Comparison of ENCODE assay signal across 18 cellular contexts in the genomic region with DNA sequence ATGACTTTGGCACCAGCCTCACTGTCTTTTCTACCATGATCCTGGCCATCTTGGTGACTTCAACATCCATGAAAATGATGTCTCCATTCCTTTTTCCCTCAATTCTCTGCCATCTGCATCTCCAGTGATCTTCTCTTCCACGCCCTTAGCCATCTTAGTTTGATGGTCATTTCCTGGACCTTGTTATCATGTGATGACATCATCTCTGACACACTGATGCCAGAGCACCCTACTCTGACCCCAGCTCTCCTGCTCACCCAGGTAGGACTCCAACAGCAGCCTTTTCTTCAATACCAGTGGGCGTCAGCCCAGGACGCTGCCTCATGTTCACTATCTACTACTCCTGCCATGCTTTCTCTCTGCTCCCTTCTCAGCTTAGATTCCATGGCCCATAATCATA.
DNase-seq lines count a peak whose midpoint lies in the region; ATAC-seq and TF ChIP-seq lines count a peak whose summit lies in the region.
"Had no signal": no experiment of that assay in that cellular context is flagged by ENCODE, and none has a peak within 500 bp of the region (broad histone marks: within the 10 kb centered on the region; RNA-seq: fewer than 3 reads in every experiment).

No MANE protein-coding gene starts in this region.

- no peak for ATAC-seq in GM19455 (IDR thresholded peaks at IDR 0.05; ENCODE audit: unreplicated experiment)
- ATAC-seq: A549 had no signal

- H3K27me3 Mint-ChIP-seq in activated naive CD4-positive, alpha-beta T cell treated with anti-CD3 and anti-CD28 coated beads, Interleukin-2, amount 50 U/mL, for 24 hours = no peaks in the 10 kb centered on the region
- no peaks in the 10 kb centered on the region for H3K27me3 Mint-ChIP-seq in IgD-negative memory B cell
- H3K27me3 Mint-ChIP-seq in endothelial cell (ENCODE audit: unreplicated experiment) = no peaks in the 10 kb centered on the region

- H3K4me3 Mint-ChIP-seq in activated naive CD4-positive, alpha-beta T cell treated with anti-CD3 and anti-CD28 coated beads, Interleukin-2, amount 50 U/mL, for 24 hours = no peak overlapping the region
- H3K4me3 Mint-ChIP-seq in IgD-negative memory B cell = no peak overlapping the region
- peak overlapping the region; percentile 4 for H3K4me3 Mint-ChIP-seq in endothelial cell (ENCODE audit: unreplicated experiment)

- DNase-seq in activated naive CD4-positive, alpha-beta T cell treated with anti-CD3 and anti-CD28 coated beads, Interleukin-2, amount 50 U/mL, for 16 hours = no peak
- DNase-seq in endothelial cell (ENCODE audit: low spot score) (no peak), NCI-H526 treated with DMSO at 0.1 percent for 48 hours (lab: John Stamatoyannopoulos, UW) (no peak)
- no peak for DNase-seq in stimulated activated CD4-positive, alpha-beta T cell treated with anti-CD3 and anti-CD28 coated beads, Interleukin-4, amount 100 ng/mL, for 24 hours
- DNase-seq: COR-L47; H7; MV-4-11; NCI-H1417; NCI-H1930; NCI-H2171; NCI-H446; NK-92 treated with Interleukin-12 subunit alpha and Interleukin-12 subunit beta, amount 100 ng/mL, for 24 hours; OCI-M1; SHP77 treated with DMSO at 0.1 percent for 48 hours had no signal

- no peaks in the 10 kb centered on the region for H3K9me3 Mint-ChIP-seq in activated naive CD4-positive, alpha-beta T cell treated with anti-CD3 and anti-CD28 coated beads, Interleukin-2, amount 50 U/mL, for 24 hours
- H3K9me3 Mint-ChIP-seq in IgD-negative memory B cell (no peaks in the 10 kb centered on the region), endothelial cell (ENCODE audit: unreplicated experiment) (no peaks in the 10 kb centered on the region)

- H3K4me1 Mint-ChIP-seq in activated naive CD4-positive, alpha-beta T cell treated with anti-CD3 and anti-CD28 coated beads, Interleukin-2, amount 50 U/mL, for 24 hours = peaks cover 1% of the 10 kb centered on the region
- peaks cover 0 to 2% (median 0%) of the 10 kb centered on the region in 3 donors for H3K4me1 Mint-ChIP-seq in IgD-negative memory B cell
- no peaks in the 10 kb centered on the region for H3K4me1 Mint-ChIP-seq in endothelial cell (ENCODE audit: unreplicated experiment)

- TF ChIP-seq CTCF in endothelial cell (IDR thresholded peaks at IDR 0.05; ENCODE audit: unreplicated experiment) = no peak

- peak overlapping the region; percentile 11 for H3K27ac Mint-ChIP-seq in activated naive CD4-positive, alpha-beta T cell treated with anti-CD3 and anti-CD28 coated beads, Interleukin-2, amount 50 U/mL, for 24 hours
- H3K27ac Mint-ChIP-seq in IgD-negative memory B cell (peak overlapping the region in 2 of 3 donors; percentile 1 to 80), endothelial cell (ENCODE audit: unreplicated experiment) (no peak overlapping the region)

- peaks cover under 1% of the 10 kb centered on the region for H3K36me3 Mint-ChIP-seq in activated naive CD4-positive, alpha-beta T cell treated with anti-CD3 and anti-CD28 coated beads, Interleukin-2, amount 50 U/mL, for 24 hours
- H3K36me3 Mint-ChIP-seq in IgD-negative memory B cell (peaks cover 4% of the 10 kb centered on the region), endothelial cell (ENCODE audit: low read depth, unreplicated experiment) (peaks cover 34% of the 10 kb centered on the region)
